ENCODE assay signal across 1 cellular context in genomic region chr17:78040561-78041400, GRCh38.
TF ChIP-seq lines count a peak whose summit lies in the region.

No MANE protein-coding gene starts in this region.

TF ChIP-seq in WTC11, 78 proteins besides CTCF, POLR2A, EP300 and RAD21 (continued from another document):
- TF ChIP-seq ZNF281 (CRISPR knock-in tag; IDR thresholded peaks at IDR 0.05): no peak
- TF ChIP-seq, protein P1, sequence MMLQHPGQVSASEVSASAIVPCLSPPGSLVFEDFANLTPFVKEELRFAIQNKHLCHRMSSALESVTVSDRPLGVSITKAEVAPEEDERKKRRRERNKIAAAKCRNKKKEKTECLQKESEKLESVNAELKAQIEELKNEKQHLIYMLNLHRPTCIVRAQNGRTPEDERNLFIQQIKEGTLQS (CRISPR knock-in tag; conservative IDR thresholded peaks at IDR 0.05): no peak
